1 cellular context compared by ENCODE assay signal in genomic region chr7:75943864-75944263, GRCh38.
TF ChIP-seq lines count a peak whose summit lies in the region.

No MANE protein-coding gene starts in this region.

TF ChIP-seq in WTC11, 78 proteins besides CTCF, POLR2A, EP300 and RAD21 (continued from another document):
- TF ChIP-seq HMGXB4 (CRISPR knock-in tag; IDR thresholded peaks at IDR 0.05), result no peak
- TF ChIP-seq HMGA2 (CRISPR knock-in tag; IDR thresholded peaks at IDR 0.05), result no peak
- no peak for TF ChIP-seq ZNF219 (CRISPR knock-in tag; IDR thresholded peaks at IDR 0.05; ENCODE audit: borderline replicate concordance)
- TF ChIP-seq GRHL2 (CRISPR knock-in tag; IDR thresholded peaks at IDR 0.05; ENCODE audit: insufficient replicate concordance, severe bottlenecking), result no peak
- TF ChIP-seq ARID4B (CRISPR knock-in tag; IDR thresholded peaks at IDR 0.05; ENCODE audit: borderline replicate concordance), result no peak
- TF ChIP-seq ZNF671 (CRISPR knock-in tag; IDR thresholded peaks at IDR 0.05), result no peak
- no peak for TF ChIP-seq SMAD4 (CRISPR knock-in tag; IDR thresholded peaks at IDR 0.05)
- no peak for TF ChIP-seq TEAD1 (CRISPR knock-in tag; IDR thresholded peaks at IDR 0.05)
- no peak for TF ChIP-seq NFE2L1 (CRISPR knock-in tag; IDR thresholded peaks at IDR 0.05)
- no peak for TF ChIP-seq ZNF281 (CRISPR knock-in tag; IDR thresholded peaks at IDR 0.05)
- TF ChIP-seq TP53 (CRISPR knock-in tag; IDR thresholded peaks at IDR 0.05), result no peak
- TF ChIP-seq NFATC4 (CRISPR knock-in tag; IDR thresholded peaks at IDR 0.05), result no peak
- no peak for TF ChIP-seq E2F4 (CRISPR knock-in tag; IDR thresholded peaks at IDR 0.05; ENCODE audit: borderline replicate concordance, low read depth)
- no peak for TF ChIP-seq MYBL2 (CRISPR knock-in tag; IDR thresholded peaks at IDR 0.05)
- no peak for TF ChIP-seq FOXJ3 (CRISPR knock-in tag; IDR thresholded peaks at IDR 0.05; ENCODE audit: borderline replicate concordance)
- no peak for TF ChIP-seq ETV6 (CRISPR knock-in tag; IDR thresholded peaks at IDR 0.05)
- TF ChIP-seq RELA (CRISPR knock-in tag; IDR thresholded peaks at IDR 0.05; ENCODE audit: borderline replicate concordance), result no peak
- TF ChIP-seq PREB (CRISPR knock-in tag; IDR thresholded peaks at IDR 0.05; ENCODE audit: borderline replicate concordance), result no peak
- no peak for TF ChIP-seq PRRX2 (CRISPR knock-in tag; IDR thresholded peaks at IDR 0.05)
